In the genomic region with DNA sequence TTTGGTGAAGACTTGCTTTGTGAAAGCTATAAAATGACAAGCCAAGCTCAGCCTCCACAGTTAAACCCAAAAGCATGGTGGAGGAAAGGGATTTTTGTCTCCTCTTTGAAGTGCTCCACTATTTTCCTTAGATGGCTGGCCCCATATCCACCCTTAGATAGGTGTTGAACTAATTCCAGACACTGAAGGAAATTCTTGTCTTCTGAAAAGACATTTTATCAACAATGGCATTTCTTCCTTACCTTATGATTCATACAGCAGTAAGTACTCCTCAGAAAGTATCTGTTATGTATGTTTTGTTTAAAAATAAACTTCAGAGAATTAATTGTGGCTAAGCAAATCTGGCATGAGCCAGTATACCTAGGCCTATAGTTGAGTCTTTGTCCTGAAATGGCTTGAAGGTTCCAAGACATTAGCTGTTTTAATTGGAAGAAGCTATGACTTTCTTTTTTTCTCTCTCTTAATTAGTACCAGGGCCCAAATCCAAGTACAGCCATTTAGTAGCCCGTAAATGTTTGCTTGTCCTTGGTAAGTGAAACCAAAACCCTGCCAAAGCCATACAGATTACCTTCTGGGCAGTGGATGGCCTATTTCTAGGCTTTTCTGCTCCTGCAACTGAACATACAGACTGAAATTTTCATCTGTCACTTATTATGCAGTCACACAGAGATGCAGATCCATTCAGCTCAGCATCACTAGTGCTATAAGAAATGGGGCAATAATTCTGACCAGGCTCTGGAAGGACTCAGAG, we compare ENCODE assay signal across 21 cellular contexts. TPM values are rescaled to one million over a fixed set of nuclear protein-coding genes. Genes with fewer than 3 reads are reported as not detected.
A peak's percentile ranks its signal among the peaks of the same experiment; 100 is the strongest.
DNase-seq lines count a peak whose midpoint lies in the region; ATAC-seq and TF ChIP-seq lines count a peak whose summit lies in the region.
"Had no signal": no experiment of that assay in that cellular context is flagged by ENCODE, and none has a peak within 500 bp of the region (broad histone marks: within the 10 kb centered on the region; RNA-seq: fewer than 3 reads in every experiment).

No MANE protein-coding gene starts in this region.

- no peaks in the 10 kb centered on the region for H3K27me3 ChIP-seq in ACC112 (ENCODE audit: insufficient read depth, low read length)
- H3K27me3 ChIP-seq in IMR-90 (ENCODE audit: control insufficient read depth, insufficient read depth, low read length) = no peaks in the 10 kb centered on the region
- H3K27me3 ChIP-seq in endodermal cell (ENCODE audit: control insufficient read depth, insufficient read depth, low read length, poor library complexity, severe bottlenecking) = no peaks in the 10 kb centered on the region

- TF ChIP-seq CTCF in IMR-90 (conservative IDR thresholded peaks at IDR 0.05; ENCODE audit: low read depth, low read length) (no peak), VCaP (conservative IDR thresholded peaks at IDR 0.05) (no peak), fibroblast of pulmonary artery (IDR thresholded peaks at IDR 0.05; ENCODE audit: low read length, missing control alignments) (no peak), endodermal cell (conservative IDR thresholded peaks at IDR 0.05) (no peak)

- no peak overlapping the region; the same call in 1 of the 2 replicates for H4K5ac ChIP-seq in IMR-90 (ENCODE audit: low read depth, low read length)

- peaks cover 13 to 17% of the 10 kb centered on the region in 2 experiments; a peak in 2 of 4 replicates for H3K79me1 ChIP-seq in IMR-90 (ENCODE audit: low read depth in 1 of 2, low read length in 2 of 2)

- in situ Hi-C loops in IMR-90 (cut with MboI; ENCODE audit: low sequenced_read_pairs) (no loop called here), KBM-7 (cut with MboI; ENCODE audit: low pct_unique_long_range_greater_than_20kb, low sequenced_read_pairs) (loop anchor here (25.0 kb wide), 1 partner anchor 357 kb away; the partner anchor contains the start of gene TMEM108)

- no peak overlapping the region for H3K23ac ChIP-seq in IMR-90 (ENCODE audit: low read depth, low read length)

- TF ChIP-seq RAD21 in IMR-90 (IDR thresholded peaks at IDR 0.05; ENCODE audit: low read length) = no peak

- H2BK120ac ChIP-seq in IMR-90 (ENCODE audit: low read depth, low read length) = peak overlapping the region; percentile 79

- DNase-seq in IMR-90 (peak; percentile 34), fibroblast of pulmonary artery (ENCODE audit: low read depth) (peak; percentile 11), KBM-7 (no peak), endodermal cell (no peak)
- DNase-seq: COR-L47, GOT3, NCI-H1417 treated with DMSO at 0.1 percent for 48 hours, NCI-H2029, NCI-H2171 treated with DMSO at 0.1 percent for 48 hours, NCI-H510A, NCI-H82, Right ventricle myocardium superior had no signal

- no peak overlapping the region for H3K27ac Mint-ChIP-seq in endodermal cell
- H3K27ac Mint-ChIP-seq: CD14-positive monocyte had no signal

- H3K9me3 ChIP-seq in IMR-90 (ENCODE audit: control insufficient read depth, insufficient read depth, low read length) = peaks cover 2% of the 10 kb centered on the region; the same call in 1 of the 2 replicates
- H3K9me3 ChIP-seq in endodermal cell (ENCODE audit: control insufficient read depth, low read length) = no peaks in the 10 kb centered on the region

- H4K91ac ChIP-seq in IMR-90 (ENCODE audit: insufficient read depth, low read depth, low read length) = peak overlapping the region; percentile 53

- POLR2A ChIA-PET in IMR-90 (lab: Charles Lee; ENCODE audit: unreplicated experiment) = no interaction called here

- peak overlapping the region; percentile 74 for H2BK5ac ChIP-seq in IMR-90 (ENCODE audit: low read depth, low read length, poor library complexity, severe bottlenecking)

- peak overlapping the region; percentile 77 for H2BK20ac ChIP-seq in IMR-90 (ENCODE audit: low read depth, low read length)

- peaks cover 4% of the 10 kb centered on the region for H3K4me1 Mint-ChIP-seq in endodermal cell

- H3K9ac ChIP-seq in IMR-90 (ENCODE audit: low read depth, low read length) (no peak overlapping the region), endodermal cell (ENCODE audit: extremely low read depth, low read length, poor library complexity, severe bottlenecking) (no peak overlapping the region)

- H3K56ac ChIP-seq in IMR-90 (ENCODE audit: extremely low read depth, insufficient read depth, low read length) = peak overlapping the region; percentile 22; the same call in 1 of the 2 replicates

- no peaks in the 10 kb centered on the region for H3K9me3 Mint-ChIP-seq in endodermal cell

- H3K27ac ChIP-seq in ACC112 (ENCODE audit: low read depth, low read length) = 0 out of 2 replicates have a peak overlapping the region, but pooled peaks have one; percentile 6
- no peak overlapping the region for H3K27ac ChIP-seq in IMR-90 (ENCODE audit: insufficient read depth, low read length)
- peak overlapping the region; percentile 20; the same call in 1 of the 2 replicates for H3K27ac ChIP-seq in VCaP
- no peak overlapping the region for H3K27ac ChIP-seq in endodermal cell (ENCODE audit: low read depth, low read length)
- H3K27ac ChIP-seq: SK-N-MC had no signal

- H3K36me3 ChIP-seq in ACC112 (ENCODE audit: insufficient read depth, low read length) (no peaks in the 10 kb centered on the region), IMR-90 (ENCODE audit: control insufficient read depth, insufficient read depth, low read length) (no peaks in the 10 kb centered on the region), endodermal cell (ENCODE audit: control insufficient read depth, insufficient read depth, low read length) (no peaks in the 10 kb centered on the region)

- H3K4me3 Mint-ChIP-seq in endodermal cell = no peak overlapping the region
- H3K4me3 Mint-ChIP-seq: CD14-positive monocyte had no signal

- H3K4me1 ChIP-seq in ACC112 (ENCODE audit: control insufficient read depth, insufficient read depth, low read length, unreplicated experiment) (peaks cover 10% of the 10 kb centered on the region), IMR-90 (ENCODE audit: control insufficient read depth, insufficient read depth, low read length) (peaks cover 2% of the 10 kb centered on the region; the same call in 1 of the 2 replicates), endodermal cell (ENCODE audit: control insufficient read depth, insufficient read depth, low read length) (no peaks in the 10 kb centered on the region)

- no peak for TF ChIP-seq POLR2A in IMR-90 (IDR thresholded peaks at IDR 0.05; ENCODE audit: low read depth, low read length)

- 0 out of 2 replicates have a peak overlapping the region, but pooled peaks have one; percentile 2 for H2AK5ac ChIP-seq in IMR-90 (ENCODE audit: low read depth, low read length)

- H3K9me1 ChIP-seq in IMR-90 (ENCODE audit: insufficient read depth, low read length) = peaks cover 12% of the 10 kb centered on the region; the same call in 1 of the 2 replicates

- H3K4ac ChIP-seq in IMR-90 (ENCODE audit: low read depth, low read length) = peak overlapping the region; percentile 46

- CTCF ChIA-PET in IMR-90 (lab: Yijun Ruan, JAX) = no interaction called here

- dilution Hi-C loops in IMR-90 (cut with HindIII; ENCODE audit: low sequenced_read_pairs, unreplicated experiment) = no loop called here

- H2AFZ ChIP-seq in ACC112 (ENCODE audit: low read length, unreplicated experiment) (no peak overlapping the region), IMR-90 (replicated peaks; ENCODE audit: low read length, poor library complexity) (peak overlapping the region; percentile 29)

- WGBS in IMR-90 (ENCODE audit: extremely low coverage in 2 of 2, insufficient read length in 1 of 2), 2 experiments = 80% methylated on average over 1 of the region's 1 CpG; no CpG with 5 or more reads in 1 of the 2 experiments
- WGBS in endodermal cell (ENCODE audit: insufficient coverage in 1 of 2, insufficient read length in 1 of 2), 2 experiments = 95% methylated on average over 1 of the region's 1 CpG; no CpG with 5 or more reads in 1 of the 2 experiments

- H3K18ac ChIP-seq in IMR-90 (ENCODE audit: low read depth, low read length) = no peak overlapping the region; the same call in 1 of the 2 replicates

- H3K79me2 ChIP-seq in ACC112 (ENCODE audit: control insufficient read depth, insufficient read depth, low read length, unreplicated experiment) = no peaks in the 10 kb centered on the region

- H3K4me3 ChIP-seq in ACC112 (ENCODE audit: low read depth, low read length) (no peak overlapping the region), IMR-90 (ENCODE audit: insufficient read depth, low read depth, low read length) (no peak overlapping the region), fibroblast of pulmonary artery (replicated peaks; ENCODE audit: low read depth, low read length) (no peak overlapping the region), endodermal cell (ENCODE audit: low read length) (no peak overlapping the region)
- H3K4me3 ChIP-seq: K562, SK-N-MC had no signal

- no peaks in the 10 kb centered on the region for H3K36me3 Mint-ChIP-seq in endodermal cell (ENCODE audit: low read depth)
- H3K36me3 Mint-ChIP-seq: CD14-positive monocyte had no signal

- H2AK9ac ChIP-seq in IMR-90 (replicated peaks; ENCODE audit: low read depth, low read length, poor library complexity) = no peak overlapping the region

- no peaks in the 10 kb centered on the region for H3K27me3 Mint-ChIP-seq in endodermal cell (ENCODE audit: insufficient read depth)

- intact Hi-C loops in IMR-90 (cut with micrococcal nuclease) = no loop called here

- H3K4me2 ChIP-seq in IMR-90 (ENCODE audit: low read depth, low read length) = no peak overlapping the region

- 0 out of 3 replicates have a peak overlapping the region, but pooled peaks have one; percentile 45 for H2BK15ac ChIP-seq in IMR-90 (ENCODE audit: low read depth, low read length)

- peak overlapping the region in 1 of 2 experiments; percentile 42; a peak in 2 of 4 replicates for H4K8ac ChIP-seq in IMR-90 (ENCODE audit: low read depth in 2 of 2, low read length in 2 of 2)

- BruUV-seq in IMR-90 (replicated peaks; lab: Mats Ljungman, UMichigan) = no TSS peak

- H4K20me1 ChIP-seq in IMR-90 (ENCODE audit: insufficient read depth, low read length) = no peaks in the 10 kb centered on the region

- ATAC-seq in IMR-90 (ENCODE audit: low read depth) = peak; percentile 66
- no peak for ATAC-seq in GM19452 (IDR thresholded peaks at IDR 0.05; ENCODE audit: unreplicated experiment)
- ATAC-seq: K562 had no signal

- peak overlapping the region; percentile 34; the same call in 1 of the 2 replicates for H3K14ac ChIP-seq in IMR-90 (replicated peaks; ENCODE audit: low read depth, low read length)

TF ChIP-seq in IMR-90, 13 proteins besides CTCF, POLR2A, EP300 and RAD21 (continues in another document):
- TF ChIP-seq SMC3 (IDR thresholded peaks at IDR 0.05; ENCODE audit: low read depth, low read length) = no peak
- no peak for TF ChIP-seq MAZ (IDR thresholded peaks at IDR 0.05; ENCODE audit: borderline replicate concordance, low read depth, low read length)
- no peak for TF ChIP-seq RCOR1 (IDR thresholded peaks at IDR 0.05; ENCODE audit: insufficient replicate concordance, low read length)
- no peak for TF ChIP-seq BHLHE40 (IDR thresholded peaks at IDR 0.05; ENCODE audit: low read depth, low read length)
- no peak for TF ChIP-seq CEBPB (IDR thresholded peaks at IDR 0.05; ENCODE audit: low read depth, low read length)

RNA-seq across cellular contexts. Expression of gene BFSP2, which starts 5.1 kb away (rescaled TPM):
- total RNA-seq in IMR-90 (2012; rRNA removed) (not detected in 2 replicates), endodermal cell (not detected)
- not detected in 2 replicates for polyA plus RNA-seq in IMR-90 (2012; rRNA removed)
- not detected in 2 replicates for polyA plus RNA-seq in IMR-90 (2012; cell fraction: cytosol; rRNA removed)
- not detected in 2 replicates for polyA plus RNA-seq in IMR-90 (2012; cell fraction: nucleus; rRNA removed; ENCODE audit: low replicate concordance)
- polyA plus RNA-seq in endodermal cell (2013, experiment 1 of 2) = not detected
- not detected for polyA plus RNA-seq in endodermal cell (2013, experiment 2 of 2)
- total RNA-seq: A673, Daoy, K562, MCF 10A, Right ventricle myocardium superior had no signal
- polyA plus RNA-seq: CD14-positive monocyte, K562 had no signal

Comparison
In these comparisons a context has a peak if more than half of its experiments do, and no peak if none do; other contexts are left out.
1. H3K27ac ChIP-seq: peak in ACC112 (single experiment) and VCaP (single experiment); none in IMR-90 (single experiment) and endodermal cell (single experiment).
2. DNase-seq: peak in IMR-90 (single experiment) and fibroblast of pulmonary artery (single experiment); none in KBM-7 (single experiment) and endodermal cell (single experiment).